Comparison of ENCODE assay signal across 21 cellular contexts in genomic region chr9:351916-352315, GRCh38.
DNase-seq lines count a peak whose midpoint lies in the region; ATAC-seq, FAIRE-seq and TF ChIP-seq lines count a peak whose summit lies in the region.
"Had no signal": no experiment of that assay in that cellular context is flagged by ENCODE, and none has a peak within 500 bp of the region (broad histone marks: within the 10 kb centered on the region; RNA-seq: fewer than 3 reads in every experiment).

No MANE protein-coding gene starts in this region.

- no peak for FAIRE-seq in frontal cortex (lab: Jason Lieb, UNC)
- FAIRE-seq: D721Med, GM12891, GM19239 had no signal

- intact Hi-C loops in natural killer cell (cut with micrococcal nuclease), result no loop called here
- intact Hi-C loops in CD8-positive, alpha-beta T cell (cut with DNase I, micrococcal nuclease), result loop anchor here in 1 of 2 experiments (2.0 kb wide), 1 partner anchor 15 kb away; no protein-coding TSS in a partner anchor

- no peaks in the 10 kb centered on the region for H3K27me3 ChIP-seq in CD8-positive, alpha-beta T cell (ENCODE audit: insufficient read depth, low read length)
- H3K27me3 ChIP-seq: Peyer's patch had no signal

- peaks cover 30 to 55% of the 10 kb centered on the region in 2 donors for H3K4me1 Mint-ChIP-seq in natural killer cell
- peaks cover 22 to 24% of the 10 kb centered on the region in 2 donors for H3K4me1 Mint-ChIP-seq in natural killer cell treated with Interleukin-12 subunit alpha and Interleukin-12 subunit beta and Interleukin-15 and Interleukin-18, amount 100 ng/mL, for 72 hours (ENCODE audit: low read depth in 2 of 2)
- H3K4me1 Mint-ChIP-seq in CD8-positive, alpha-beta T cell (ENCODE audit: low read depth), result peaks cover 49% of the 10 kb centered on the region
- peaks cover 21 to 40% of the 10 kb centered on the region in 2 donors for H3K4me1 Mint-ChIP-seq in effector memory CD8-positive, alpha-beta T cell (ENCODE audit: low read depth in 2 of 2)
- peaks cover 10% of the 10 kb centered on the region for H3K4me1 Mint-ChIP-seq in stimulated activated memory B cell treated with anti-CD40 and anti-IgM and Interleukin-4, amounts not matched to agents 10 μg/mL and 1 μg/mL and 100 μg/mL, for 72 hours

- no peak overlapping the region for H3K4me3 ChIP-seq in CD8-positive, alpha-beta T cell (ENCODE audit: low read depth, low read length)
- H3K4me3 ChIP-seq: GM23338, Peyer's patch had no signal

- no peaks in the 10 kb centered on the region for H3K27me3 Mint-ChIP-seq in natural killer cell (ENCODE audit: low read depth in 2 of 2)
- H3K27me3 Mint-ChIP-seq in natural killer cell treated with Interleukin-12 subunit alpha and Interleukin-12 subunit beta and Interleukin-15 and Interleukin-18, amount 100 ng/mL, for 72 hours, result no peaks in the 10 kb centered on the region
- no peaks in the 10 kb centered on the region for H3K27me3 Mint-ChIP-seq in CD8-positive, alpha-beta T cell (ENCODE audit: low read depth)
- H3K27me3 Mint-ChIP-seq in effector memory CD8-positive, alpha-beta T cell, result no peaks in the 10 kb centered on the region
- H3K27me3 Mint-ChIP-seq in stimulated activated memory B cell treated with anti-CD40 and anti-IgM and Interleukin-4, amounts not matched to agents 10 μg/mL and 1 μg/mL and 100 μg/mL, for 72 hours, result no peaks in the 10 kb centered on the region

- CTCF ChIA-PET in CD8-positive, alpha-beta T cell (lab: Charles Lee), result interaction anchor here (1.5 kb wide), 1 partner anchor 15 kb away, joined by 3 read pairs; no protein-coding TSS in a partner anchor

- peak overlapping the region; percentile 56 to 63 for H3K27ac Mint-ChIP-seq in natural killer cell
- peak overlapping the region in 1 of 2 donors; percentile 19 for H3K27ac Mint-ChIP-seq in natural killer cell treated with Interleukin-12 subunit alpha and Interleukin-12 subunit beta and Interleukin-15 and Interleukin-18, amount 100 ng/mL, for 72 hours
- H3K27ac Mint-ChIP-seq in CD8-positive, alpha-beta T cell, result peak overlapping the region; percentile 88
- H3K27ac Mint-ChIP-seq in effector memory CD8-positive, alpha-beta T cell, result peak overlapping the region; percentile 46 to 85
- H3K27ac Mint-ChIP-seq in stimulated activated memory B cell treated with anti-CD40 and anti-IgM and Interleukin-4, amounts not matched to agents 10 μg/mL and 1 μg/mL and 100 μg/mL, for 72 hours, result peak overlapping the region; percentile 17
- H3K27ac Mint-ChIP-seq: GM23338 had no signal

- TF ChIP-seq CTCF in natural killer cell (IDR thresholded peaks at IDR 0.05), result no peak
- no peak for TF ChIP-seq CTCF in CD8-positive, alpha-beta T cell (IDR thresholded peaks at IDR 0.05)

- no peaks in the 10 kb centered on the region for H3K9me3 ChIP-seq in CD8-positive, alpha-beta T cell (ENCODE audit: low read length)
- H3K9me3 ChIP-seq: Peyer's patch had no signal

- peaks cover 42% of the 10 kb centered on the region for H3K36me3 ChIP-seq in CD8-positive, alpha-beta T cell (ENCODE audit: insufficient read depth, low read length)
- H3K36me3 ChIP-seq: Peyer's patch had no signal

- POLR2A ChIA-PET in CD8-positive, alpha-beta T cell (lab: Charles Lee), result no interaction called here

- no peaks in the 10 kb centered on the region for H3K36me3 Mint-ChIP-seq in natural killer cell
- H3K36me3 Mint-ChIP-seq in natural killer cell treated with Interleukin-12 subunit alpha and Interleukin-12 subunit beta and Interleukin-15 and Interleukin-18, amount 100 ng/mL, for 72 hours, result peaks cover 12% of the 10 kb centered on the region
- H3K36me3 Mint-ChIP-seq in CD8-positive, alpha-beta T cell, result peaks cover 87% of the 10 kb centered on the region
- peaks cover 83% of the 10 kb centered on the region for H3K36me3 Mint-ChIP-seq in effector memory CD8-positive, alpha-beta T cell (ENCODE audit: insufficient read depth)
- H3K36me3 Mint-ChIP-seq in stimulated activated memory B cell treated with anti-CD40 and anti-IgM and Interleukin-4, amounts not matched to agents 10 μg/mL and 1 μg/mL and 100 μg/mL, for 72 hours, result peaks cover 77% of the 10 kb centered on the region

- no peak overlapping the region for H3K4me3 Mint-ChIP-seq in natural killer cell
- no peak overlapping the region for H3K4me3 Mint-ChIP-seq in natural killer cell treated with Interleukin-12 subunit alpha and Interleukin-12 subunit beta and Interleukin-15 and Interleukin-18, amount 100 ng/mL, for 72 hours
- no peak overlapping the region for H3K4me3 Mint-ChIP-seq in CD8-positive, alpha-beta T cell
- H3K4me3 Mint-ChIP-seq in effector memory CD8-positive, alpha-beta T cell, result no peak overlapping the region
- no peak overlapping the region for H3K4me3 Mint-ChIP-seq in stimulated activated memory B cell treated with anti-CD40 and anti-IgM and Interleukin-4, amounts not matched to agents 10 μg/mL and 1 μg/mL and 100 μg/mL, for 72 hours
- H3K4me3 Mint-ChIP-seq: CD8-positive, alpha-beta memory T cell; GM23338 had no signal

- no peaks in the 10 kb centered on the region for H3K4me1 ChIP-seq in CD8-positive, alpha-beta T cell (ENCODE audit: insufficient read depth, low read length)
- H3K4me1 ChIP-seq: Peyer's patch had no signal

- ATAC-seq in natural killer cell (no peak), HG02938 (IDR thresholded peaks at IDR 0.05; ENCODE audit: unreplicated experiment) (no peak)
- ATAC-seq in natural killer cell treated with Interleukin-12 subunit alpha and Interleukin-12 subunit beta and Interleukin-15 and Interleukin-18, amount 100 ng/mL, for 72 hours, result no peak
- ATAC-seq in CD8-positive, alpha-beta T cell, result no peak
- no peak for ATAC-seq in effector memory CD8-positive, alpha-beta T cell (replicated peaks)
- no peak for ATAC-seq in stimulated activated memory B cell treated with anti-CD40 and anti-IgM and Interleukin-4, amounts not matched to agents 10 μg/mL and 1 μg/mL and 100 μg/mL, for 72 hours
- ATAC-seq: GM23338 had no signal

- no peak for DNase-seq in natural killer cell
- DNase-seq in natural killer cell treated with Interleukin-12 subunit alpha and Interleukin-12 subunit beta and Interleukin-15 and Interleukin-18, amount 100 ng/mL, for 72 hours (ENCODE audit: low spot score), result no peak
- no peak for DNase-seq in CD8-positive, alpha-beta T cell
- DNase-seq in effector memory CD8-positive, alpha-beta T cell, result no peak
- no peak for DNase-seq in frontal cortex (ENCODE audit: low spot score in 2 of 2)
- DNase-seq in mucosa of gallbladder (ENCODE audit: low spot score), result no peak
- DNase-seq: AML-193; CD8-positive, alpha-beta memory T cell; HCEC 1CT; MM.1S; NCI-H1092 treated with DMSO at 0.1 percent for 48 hours; NCI-H2081; NCI-H2171 treated with DMSO at 0.1 percent for 48 hours; NCI-H446; Peyer's patch had no signal

- H3K27ac ChIP-seq in CD8-positive, alpha-beta T cell (ENCODE audit: low read depth, low read length), result no peak overlapping the region
- H3K27ac ChIP-seq: Peyer's patch had no signal

- H3K9me3 Mint-ChIP-seq in natural killer cell, result no peaks in the 10 kb centered on the region
- no peaks in the 10 kb centered on the region for H3K9me3 Mint-ChIP-seq in natural killer cell treated with Interleukin-12 subunit alpha and Interleukin-12 subunit beta and Interleukin-15 and Interleukin-18, amount 100 ng/mL, for 72 hours
- H3K9me3 Mint-ChIP-seq in CD8-positive, alpha-beta T cell, result no peaks in the 10 kb centered on the region
- no peaks in the 10 kb centered on the region for H3K9me3 Mint-ChIP-seq in effector memory CD8-positive, alpha-beta T cell
- H3K9me3 Mint-ChIP-seq in stimulated activated memory B cell treated with anti-CD40 and anti-IgM and Interleukin-4, amounts not matched to agents 10 μg/mL and 1 μg/mL and 100 μg/mL, for 72 hours, result no peaks in the 10 kb centered on the region
- H3K9me3 Mint-ChIP-seq: CD8-positive, alpha-beta memory T cell; GM23338 had no signal
